In the genomic region with DNA sequence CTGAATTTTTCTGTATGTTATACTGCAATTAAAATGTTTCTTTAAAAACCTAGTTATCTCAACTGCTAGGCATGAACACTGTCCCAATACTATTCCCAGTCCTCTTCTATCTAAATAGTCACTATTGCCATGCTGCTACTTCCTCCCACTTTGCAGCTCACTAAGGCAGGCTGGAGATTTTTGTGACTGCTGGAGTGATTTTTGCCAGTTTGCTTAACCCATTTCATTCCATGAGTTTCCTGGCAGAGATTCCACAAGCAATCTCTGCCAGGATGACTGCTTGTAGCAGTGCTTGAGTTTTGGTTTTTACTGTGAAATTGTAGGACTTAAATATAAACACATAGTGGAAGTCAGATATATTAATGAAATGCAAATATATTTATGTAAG, we compare ENCODE assay signal across 18 cellular contexts.
DNase-seq lines count a peak whose midpoint lies in the region; ATAC-seq and TF ChIP-seq lines count a peak whose summit lies in the region.
"Had no signal": no experiment of that assay in that cellular context is flagged by ENCODE, and none has a peak within 500 bp of the region (broad histone marks: within the 10 kb centered on the region; RNA-seq: fewer than 3 reads in every experiment).

No MANE protein-coding gene starts in this region.

- H3K4me1 Mint-ChIP-seq in stimulated activated naive CD8-positive, alpha-beta T cell treated with anti-CD3 and anti-CD28 coated beads, Interleukin-15, amount 100 ng/mL, for 72 hours: no peaks in the 10 kb centered on the region
- H3K4me1 Mint-ChIP-seq: immature natural killer cell; naive thymus-derived CD8-positive, alpha-beta T cell had no signal

- H4K8ac ChIP-seq in IMR-90 (ENCODE audit: low read depth in 2 of 2, low read length in 2 of 2): no peak overlapping the region

- no peak overlapping the region for H2BK120ac ChIP-seq in IMR-90 (ENCODE audit: low read depth, low read length)

- no peak overlapping the region for H2BK5ac ChIP-seq in IMR-90 (ENCODE audit: low read depth, low read length, poor library complexity, severe bottlenecking)

- TF ChIP-seq CTCF in IMR-90 (conservative IDR thresholded peaks at IDR 0.05; ENCODE audit: low read depth, low read length) (no peak), astrocyte of the spinal cord (IDR thresholded peaks at IDR 0.05; ENCODE audit: low read depth, low read length) (no peak), left lung (IDR thresholded peaks at IDR 0.05) (no peak), coronary artery (IDR thresholded peaks at IDR 0.05) (no peak)

- no peak overlapping the region for H3K27ac ChIP-seq in IMR-90 (ENCODE audit: insufficient read depth, low read length)
- no peak overlapping the region for H3K27ac ChIP-seq in left lung
- H3K27ac ChIP-seq in coronary artery: no peak overlapping the region
- H3K27ac ChIP-seq: colonic mucosa, epithelial cell of prostate, transverse colon had no signal

- CTCF ChIA-PET in IMR-90 (lab: Yijun Ruan, JAX): interaction anchor here (0.6 to 0.7 kb wide), 2 partner anchors 10 to 11 kb away, joined by 3 to 4 read pairs; no protein-coding TSS in a partner anchor

- H3K23ac ChIP-seq in IMR-90 (ENCODE audit: low read depth, low read length): no peak overlapping the region

- no peak overlapping the region for H3K18ac ChIP-seq in IMR-90 (ENCODE audit: low read depth, low read length)

- no peak overlapping the region for H2BK15ac ChIP-seq in IMR-90 (ENCODE audit: low read depth, low read length)

- no peak overlapping the region for H3K4me2 ChIP-seq in IMR-90 (ENCODE audit: low read depth, low read length)

- no peak overlapping the region for H3K9ac ChIP-seq in IMR-90 (ENCODE audit: low read depth, low read length)

- H4K5ac ChIP-seq in IMR-90 (ENCODE audit: low read depth, low read length): no peak overlapping the region

- TF ChIP-seq RAD21 in IMR-90 (IDR thresholded peaks at IDR 0.05; ENCODE audit: low read length): no peak

- H3K9me3 Mint-ChIP-seq in stimulated activated naive CD8-positive, alpha-beta T cell treated with anti-CD3 and anti-CD28 coated beads, Interleukin-15, amount 100 ng/mL, for 72 hours: no peaks in the 10 kb centered on the region
- H3K9me3 Mint-ChIP-seq: CD4-positive, alpha-beta T cell; immature natural killer cell; naive thymus-derived CD8-positive, alpha-beta T cell had no signal

- no peak overlapping the region for H3K4ac ChIP-seq in IMR-90 (ENCODE audit: low read depth, low read length)

- in situ Hi-C loops in IMR-90 (cut with MboI; ENCODE audit: low sequenced_read_pairs) (loop anchor here (25.0 kb wide), 2 partner anchors 807 to 1057 kb away; no protein-coding TSS in a partner anchor), astrocyte of the spinal cord (cut with HindIII; ENCODE audit: low sequenced_read_pairs) (no loop called here)

- peaks cover 8% of the 10 kb centered on the region for H3K27me3 Mint-ChIP-seq in stimulated activated naive CD8-positive, alpha-beta T cell treated with anti-CD3 and anti-CD28 coated beads, Interleukin-15, amount 100 ng/mL, for 72 hours
- H3K27me3 Mint-ChIP-seq: CD4-positive, alpha-beta T cell had no signal

- H3K4me3 ChIP-seq in IMR-90 (ENCODE audit: insufficient read depth, low read depth, low read length): no peak overlapping the region
- H3K4me3 ChIP-seq in astrocyte of the spinal cord (ENCODE audit: low read depth, low read length): no peak overlapping the region
- no peak overlapping the region for H3K4me3 ChIP-seq in left lung
- H3K4me3 ChIP-seq in coronary artery: no peak overlapping the region
- H3K4me3 ChIP-seq: colonic mucosa, transverse colon had no signal

- H4K20me1 ChIP-seq in IMR-90 (ENCODE audit: insufficient read depth, low read length): peaks cover 32% of the 10 kb centered on the region

- no peak overlapping the region for H3K4me3 Mint-ChIP-seq in stimulated activated naive CD8-positive, alpha-beta T cell treated with anti-CD3 and anti-CD28 coated beads, Interleukin-15, amount 100 ng/mL, for 72 hours
- H3K4me3 Mint-ChIP-seq: CD4-positive, alpha-beta T cell; immature natural killer cell; naive thymus-derived CD8-positive, alpha-beta T cell had no signal

- intact Hi-C loops in IMR-90 (cut with micrococcal nuclease): no loop called here
- intact Hi-C loops in left lung (cut with DNase I): no loop called here

- H3K79me1 ChIP-seq in IMR-90 (ENCODE audit: low read depth in 1 of 2, low read length in 2 of 2): peaks cover 37 to 60% of the 10 kb centered on the region in 2 experiments

- peak overlapping the region in 1 of 2 donors; percentile 41 for H3K27ac Mint-ChIP-seq in stimulated activated naive CD8-positive, alpha-beta T cell treated with anti-CD3 and anti-CD28 coated beads, Interleukin-15, amount 100 ng/mL, for 72 hours
- H3K27ac Mint-ChIP-seq: CD4-positive, alpha-beta T cell; immature natural killer cell; naive thymus-derived CD8-positive, alpha-beta T cell had no signal

- dilution Hi-C loops in IMR-90 (cut with HindIII; ENCODE audit: low sequenced_read_pairs, unreplicated experiment): no loop called here

- no peak overlapping the region for H4K91ac ChIP-seq in IMR-90 (ENCODE audit: insufficient read depth, low read depth, low read length)

- DNase-seq in AG08395 (ENCODE audit: low spot score): peak; percentile 41
- DNase-seq in IMR-90: peak; percentile 51
- DNase-seq in astrocyte of the spinal cord (ENCODE audit: low read depth, low spot score): peak; percentile 57
- no peak for DNase-seq in left lung
- DNase-seq in NCI-H524 (lab: John Stamatoyannopoulos, UW): no peak
- DNase-seq in activated effector memory CD4-positive, alpha-beta T cell treated with Interleukin-2 at 50 U/mL for 16 hours: no peak
- no peak for DNase-seq in stimulated activated naive CD8-positive, alpha-beta T cell treated with anti-CD3 and anti-CD28 coated beads, Interleukin-15, amount 100 ng/mL, for 72 hours
- no peak for DNase-seq in coronary artery (ENCODE audit: low spot score)
- DNase-seq: activated effector memory CD4-positive, alpha-beta T cell treated with anti-CD3 and anti-CD28 coated beads, Interleukin-2, amount 50 U/mL, for 16 hours; CD4-positive, alpha-beta T cell; colonic mucosa; immature natural killer cell; naive thymus-derived CD8-positive, alpha-beta T cell; NCI-H1930; NCI-H510A; T-helper 9 cell; transverse colon had no signal

- no peak for TF ChIP-seq POLR2A in IMR-90 (IDR thresholded peaks at IDR 0.05; ENCODE audit: low read depth, low read length)

- peaks cover 14% of the 10 kb centered on the region for H3K4me1 ChIP-seq in IMR-90 (ENCODE audit: control insufficient read depth, insufficient read depth, low read length)
- no peaks in the 10 kb centered on the region for H3K4me1 ChIP-seq in left lung
- H3K4me1 ChIP-seq: colonic mucosa had no signal

- H3K27me3 ChIP-seq in IMR-90 (ENCODE audit: control insufficient read depth, insufficient read depth, low read length) (no peaks in the 10 kb centered on the region), left lung (no peaks in the 10 kb centered on the region)
- H3K27me3 ChIP-seq: colonic mucosa, transverse colon had no signal

- no peak overlapping the region for H3K56ac ChIP-seq in IMR-90 (ENCODE audit: extremely low read depth, insufficient read depth, low read length)

- ATAC-seq in IMR-90 (ENCODE audit: low read depth) (peak; percentile 73), left lung (peak; percentile 46)
- no peak for ATAC-seq in stimulated activated naive CD8-positive, alpha-beta T cell treated with anti-CD3 and anti-CD28 coated beads, Interleukin-15, amount 100 ng/mL, for 72 hours
- ATAC-seq: naive thymus-derived CD8-positive, alpha-beta T cell had no signal

- H2BK20ac ChIP-seq in IMR-90 (ENCODE audit: low read depth, low read length): no peak overlapping the region

- H2AK5ac ChIP-seq in IMR-90 (ENCODE audit: low read depth, low read length): no peak overlapping the region

- BruUV-seq in IMR-90 (replicated peaks; lab: Mats Ljungman, UMichigan): no TSS peak

- H3K36me3 ChIP-seq in IMR-90 (ENCODE audit: control insufficient read depth, insufficient read depth, low read length) (no peaks in the 10 kb centered on the region), left lung (no peaks in the 10 kb centered on the region)
- H3K36me3 ChIP-seq: colonic mucosa, transverse colon had no signal

- no peak overlapping the region for H2AK9ac ChIP-seq in IMR-90 (replicated peaks; ENCODE audit: low read depth, low read length, poor library complexity)

- peaks cover 16% of the 10 kb centered on the region for H3K9me1 ChIP-seq in IMR-90 (ENCODE audit: insufficient read depth, low read length)

- H2AFZ ChIP-seq in IMR-90 (replicated peaks; ENCODE audit: low read length, poor library complexity): no peak overlapping the region

- POLR2A ChIA-PET in IMR-90 (lab: Charles Lee; ENCODE audit: unreplicated experiment): no interaction called here

- H3K14ac ChIP-seq in IMR-90 (replicated peaks; ENCODE audit: low read depth, low read length): no peak overlapping the region

- H3K9me3 ChIP-seq in IMR-90 (ENCODE audit: control insufficient read depth, insufficient read depth, low read length) (no peaks in the 10 kb centered on the region), left lung (no peaks in the 10 kb centered on the region)
- H3K9me3 ChIP-seq: colonic mucosa, transverse colon had no signal

TF ChIP-seq in IMR-90, 13 proteins besides CTCF, POLR2A, EP300 and RAD21:
- no peak for TF ChIP-seq MAZ (IDR thresholded peaks at IDR 0.05; ENCODE audit: borderline replicate concordance, low read depth, low read length)
- no peak for TF ChIP-seq BHLHE40 (IDR thresholded peaks at IDR 0.05; ENCODE audit: low read depth, low read length)
- no peak for TF ChIP-seq CHD1 (IDR thresholded peaks at IDR 0.05; ENCODE audit: low read depth, low read length)
- TF ChIP-seq FOS (IDR thresholded peaks at IDR 0.05; ENCODE audit: low read depth, low read length): no peak
- TF ChIP-seq RFX5 (IDR thresholded peaks at IDR 0.05; ENCODE audit: low read depth, low read length): no peak
- TF ChIP-seq, protein P1, sequence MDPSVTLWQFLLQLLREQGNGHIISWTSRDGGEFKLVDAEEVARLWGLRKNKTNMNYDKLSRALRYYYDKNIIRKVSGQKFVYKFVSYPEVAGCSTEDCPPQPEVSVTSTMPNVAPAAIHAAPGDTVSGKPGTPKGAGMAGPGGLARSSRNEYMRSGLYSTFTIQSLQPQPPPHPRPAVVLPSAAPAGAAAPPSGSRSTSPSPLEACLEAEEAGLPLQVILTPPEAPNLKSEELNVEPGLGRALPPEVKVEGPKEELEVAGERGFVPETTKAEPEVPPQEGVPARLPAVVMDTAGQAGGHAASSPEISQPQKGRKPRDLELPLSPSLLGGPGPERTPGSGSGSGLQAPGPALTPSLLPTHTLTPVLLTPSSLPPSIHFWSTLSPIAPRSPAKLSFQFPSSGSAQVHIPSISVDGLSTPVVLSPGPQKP (IDR thresholded peaks at IDR 0.05; ENCODE audit: borderline replicate concordance, low read depth, low read length): no peak
- no peak for TF ChIP-seq MAFK (IDR thresholded peaks at IDR 0.05; ENCODE audit: low read depth, low read length)
- no peak for TF ChIP-seq NFE2L2 (IDR thresholded peaks at IDR 0.05; ENCODE audit: low read depth, low read length)

Comparison
In these comparisons a context has a peak if more than half of its experiments do, and no peak if none do; other contexts are left out.
1. DNase-seq: peak in AG08395 (single experiment), IMR-90 (single experiment) and astrocyte of the spinal cord (single experiment); none in left lung (0 of 2), NCI-H524 (0 of 2), activated effector memory CD4-positive, alpha-beta T cell treated with Interleukin-2 at 50 U/mL for 16 hours (single experiment), stimulated activated naive CD8-positive, alpha-beta T cell treated with anti-CD3 and anti-CD28 coated beads, Interleukin-15, amount 100 ng/mL, for 72 hours (0 of 2) and coronary artery (single experiment).